ENCODE assay signal across 16 cellular contexts in the genomic region with DNA sequence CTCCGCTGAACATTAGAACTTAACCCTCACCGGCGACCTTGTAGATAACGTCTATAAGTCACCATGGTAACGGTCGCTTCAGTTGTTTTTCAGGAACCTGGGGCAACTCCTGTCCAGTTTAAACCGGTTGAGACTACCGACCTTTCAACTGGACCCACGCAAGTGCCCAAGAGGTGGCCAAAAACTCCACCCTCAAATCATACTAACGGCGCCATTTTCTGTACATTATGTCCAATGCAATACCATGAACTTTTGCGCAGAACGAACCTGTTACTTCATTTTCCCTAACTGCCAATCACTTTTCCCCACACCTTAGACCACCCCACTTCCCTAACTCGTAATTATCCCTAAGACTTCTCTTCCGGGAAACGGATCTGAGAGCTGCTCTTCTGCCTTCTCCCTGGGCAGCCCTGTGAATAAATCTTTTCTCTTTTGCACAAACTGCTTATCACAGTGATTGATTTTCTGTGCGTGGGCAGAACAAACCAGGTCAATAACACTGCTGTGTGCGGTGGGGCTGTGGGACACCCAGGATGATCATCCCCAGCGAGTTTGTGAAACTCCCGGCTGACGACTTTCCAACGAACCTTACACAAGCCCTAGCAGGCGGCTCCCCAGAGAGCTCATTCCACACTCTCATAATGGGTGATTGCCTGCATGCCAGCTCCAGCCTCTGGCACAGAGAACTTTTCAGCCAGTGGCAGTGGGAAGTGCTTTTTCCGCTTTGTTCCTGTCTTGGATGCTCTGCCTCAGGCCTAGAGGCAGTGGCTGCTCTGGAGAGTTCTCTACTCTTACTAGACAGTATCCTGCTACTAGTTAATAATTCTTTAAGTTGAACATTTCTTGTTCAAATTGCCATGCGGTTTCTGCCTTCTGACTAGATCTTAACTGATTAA. TPM values are rescaled to one million over a fixed set of nuclear protein-coding genes. Genes with fewer than 3 reads are reported as not detected.
DNase-seq lines count a peak whose midpoint lies in the region; ATAC-seq, FAIRE-seq and TF ChIP-seq lines count a peak whose summit lies in the region.
"Had no signal": no experiment of that assay in that cellular context is flagged by ENCODE, and none has a peak within 500 bp of the region (broad histone marks: within the 10 kb centered on the region; RNA-seq: fewer than 3 reads in every experiment).

No MANE protein-coding gene starts in this region.

- H3K4me3 ChIP-seq in AG10803 (ENCODE audit: low read length) (no peak overlapping the region), HUES6 (ENCODE audit: low read depth, low read length) (peak overlapping the region; percentile 47), HepG2 (replicated peaks in 1 of 3; ENCODE audit: insufficient read depth in 1 of 3, low read depth in 2 of 3, low read length in 3 of 3) (peak overlapping the region; percentile 44 to 64 (median 54))

- no peaks in the 10 kb centered on the region for H3K79me2 ChIP-seq in HepG2 (ENCODE audit: insufficient read depth, low read length)

- H3K36me3 ChIP-seq in HUES6 (ENCODE audit: control insufficient read depth, insufficient read depth, low read length), result no peaks in the 10 kb centered on the region
- H3K36me3 ChIP-seq in HepG2 (replicated peaks in 1 of 2; ENCODE audit: control insufficient read depth in 1 of 2, insufficient read depth in 2 of 2, low read length in 2 of 2), result no peaks in the 10 kb centered on the region

- TF ChIP-seq EP300 in HepG2 (IDR thresholded peaks at IDR 0.05; ENCODE audit: low read depth in 2 of 2, low read length in 2 of 2) (no peak), HepG2 (CRISPR knock-in tag; IDR thresholded peaks at IDR 0.05; ENCODE audit: borderline replicate concordance) (no peak)

- in situ Hi-C loops in HepG2 (cut with HindIII; ENCODE audit: extremely low pct_ligation_motif_present, low pct_unique_long_range_greater_than_20kb), result no loop called here

- peaks cover 0 to under 1% (median 0%) of the 10 kb centered on the region in 5 experiments for H3K9me3 Mint-ChIP-seq in brain
- H3K9me3 Mint-ChIP-seq: activated CD8-positive, alpha-beta T cell treated with anti-CD3 and anti-CD28 coated beads for 36 hours; activated naive CD4-positive, alpha-beta T cell treated with anti-CD3 and anti-CD28 coated beads, Interleukin-2, amount 50 U/mL, for 72 hours had no signal

- H3K4me2 ChIP-seq in HepG2 (ENCODE audit: low read depth, low read length), result peak overlapping the region; percentile 90

- TF ChIP-seq CTCF in AG10803 (conservative IDR thresholded peaks at IDR 0.05; ENCODE audit: low read length) (no peak), brain (conservative IDR thresholded peaks at IDR 0.05) (no peak), HepG2 (CRISPR knock-in tag; IDR thresholded peaks at IDR 0.05) (no peak)

- H2AFZ ChIP-seq in HepG2 (ENCODE audit: low read length), result peak overlapping the region; percentile 9

- H3K9me3 ChIP-seq in HUES6 (ENCODE audit: control insufficient read depth, insufficient read depth, low read depth, low read length), result no peaks in the 10 kb centered on the region
- no peaks in the 10 kb centered on the region for H3K9me3 ChIP-seq in HepG2 (ENCODE audit: low read length)

- no peak overlapping the region for H3K27ac ChIP-seq in HUES6 (ENCODE audit: low read depth, low read length)
- peak overlapping the region; percentile 56 for H3K27ac ChIP-seq in HepG2 (ENCODE audit: extremely low read length, insufficient read depth, low read length)
- H3K27ac ChIP-seq: C4-2B had no signal

- POLR2A ChIA-PET in HepG2 (lab: Yijun Ruan, JAX), result interaction anchor here (1.0 to 1.4 kb wide), 4 partner anchors 12 to 218 kb away, joined by 3 to 5 read pairs (median 4); partner anchors contain the start of gene ZSCAN31

- peaks cover 28% of the 10 kb centered on the region for H3K27me3 Mint-ChIP-seq in brain

- CTCF ChIA-PET in HepG2 (lab: Yijun Ruan, JAX; ENCODE audit: low intra/inter-chr PET ratio, low total read pairs), result no interaction called here

- TF ChIP-seq POLR2A in HepG2 (IDR thresholded peaks at IDR 0.05; ENCODE audit: insufficient read depth in 1 of 2, low read depth in 2 of 2, low read length in 2 of 2), result no peak; a peak in 1 of 4 replicates

- no peaks in the 10 kb centered on the region for H3K36me3 Mint-ChIP-seq in brain
- H3K36me3 Mint-ChIP-seq: naive B cell had no signal

- H3K9ac ChIP-seq in HUES6 (ENCODE audit: low read length) (no peak overlapping the region), HepG2 (ENCODE audit: insufficient read depth, low read depth, low read length) (peak overlapping the region; percentile 40)

- H3K27ac Mint-ChIP-seq in brain, result peak overlapping the region in 2 of 5 experiments; percentile 9 to 72
- H3K27ac Mint-ChIP-seq: activated CD8-positive, alpha-beta T cell treated with anti-CD3 and anti-CD28 coated beads for 36 hours; activated naive CD4-positive, alpha-beta T cell treated with anti-CD3 and anti-CD28 coated beads, Interleukin-2, amount 50 U/mL, for 72 hours; naive B cell had no signal

- peak; percentile 72 for FAIRE-seq in HepG2 (lab: Jason Lieb, UNC)

- peaks cover 20% of the 10 kb centered on the region for H3K4me1 Mint-ChIP-seq in brain
- H3K4me1 Mint-ChIP-seq: naive B cell had no signal

- no peak for TF ChIP-seq RAD21 in HepG2 (CRISPR knock-in tag; IDR thresholded peaks at IDR 0.05)

- H3K4me1 ChIP-seq in HUES6 (ENCODE audit: control insufficient read depth, insufficient read depth, low read length) (peaks cover 13% of the 10 kb centered on the region), HepG2 (ENCODE audit: insufficient read depth, low read length) (peaks cover 39% of the 10 kb centered on the region)

- intact Hi-C loops in HepG2 (cut with micrococcal nuclease; ENCODE audit: unreplicated experiment), result no loop called here

- H3K27me3 ChIP-seq in HUES6 (ENCODE audit: control insufficient read depth, insufficient read depth, low read length) (peaks cover 48% of the 10 kb centered on the region), HepG2 (ENCODE audit: control insufficient read depth in 1 of 2, insufficient read depth in 2 of 2, low read length in 2 of 2) (no peaks in the 10 kb centered on the region; a peak in 2 of 5 replicates)

- BruUV-seq in HepG2 (replicated peaks; lab: Mats Ljungman, UMichigan), result no TSS peak

- DNase-seq in AG10803 (ENCODE audit: low read depth), result peak; percentile 6
- DNase-seq in HepG2 (ENCODE audit: low spot score), result peak; percentile 77
- DNase-seq in middle frontal gyrus (ENCODE audit: extremely low spot score, low spot score), result no peak
- no peak for DNase-seq in stimulated activated CD4-positive, alpha-beta T cell treated with anti-CD3 and anti-CD28 coated beads, Interleukin-4, amount 100 ng/mL, for 24 hours
- DNase-seq: activated CD8-positive, alpha-beta T cell treated with anti-CD3 and anti-CD28 coated beads for 36 hours; Karpas-422; naive B cell; NCI-H510A treated with DMSO at 0.1 percent for 48 hours; stimulated activated CD4-positive, alpha-beta T cell treated with anti-CD3 and anti-CD28 coated beads, Interleukin-2, amount 100 ng/mL, for 24 hours had no signal

- H3K4me3 Mint-ChIP-seq in brain, result peak overlapping the region; percentile 46 to 75 (median 54)
- H3K4me3 Mint-ChIP-seq: activated CD8-positive, alpha-beta T cell treated with anti-CD3 and anti-CD28 coated beads for 36 hours had no signal

- ATAC-seq in HepG2 (peak; percentile 86), HG02623 (IDR thresholded peaks at IDR 0.05; ENCODE audit: unreplicated experiment) (no peak), SK-N-SH treated with all-trans-retinoic acid at 6 μM for 48 hours (no peak)
- ATAC-seq: activated CD8-positive, alpha-beta T cell treated with anti-CD3 and anti-CD28 coated beads for 36 hours; activated naive CD4-positive, alpha-beta T cell treated with anti-CD3 and anti-CD28 coated beads, Interleukin-2, amount 50 U/mL, for 72 hours; HCT116 had no signal

- H4K20me1 ChIP-seq in HepG2 (ENCODE audit: insufficient read depth, low read length), result no peaks in the 10 kb centered on the region

- WGBS in HepG2 (ENCODE audit: low lambda C conversion rate), result 27% methylated on average over 25 of the region's 25 CpGs

RNA-seq across cellular contexts. Expression of gene GPX5, which starts 28.6 kb away (rescaled TPM):
- polyA plus RNA-seq in brain (ENCODE audit: insufficient read depth, low read depth, low replicate concordance) (not detected), HepG2 (2011; rRNA removed) (not detected in 2 replicates)
- total RNA-seq in HepG2 (2016; rRNA removed; fragmentation: Illumina TruSeq; extraction: Trizol), result not detected in 2 replicates
- not detected in 2 replicates for total RNA-seq in HepG2 (2016; cell fraction: cytosol; rRNA removed; fragmentation: Illumina TruSeq; extraction: Trizol; ENCODE audit: low read depth)
- total RNA-seq in HepG2 (2016; cell fraction: insoluble cytoplasmic fraction; rRNA removed; fragmentation: Illumina TruSeq; extraction: Trizol), result not detected in 2 replicates
- not detected in 2 replicates for total RNA-seq in HepG2 (2016; cell fraction: membrane; rRNA removed; fragmentation: Illumina TruSeq; extraction: Trizol)
- not detected in 2 replicates for total RNA-seq in HepG2 (2016; cell fraction: nucleus; rRNA removed; fragmentation: Illumina TruSeq; extraction: Trizol)
- not detected in 2 replicates for polyA plus RNA-seq in HepG2 (2011; cell fraction: cytosol; rRNA removed)
- not detected in 2 replicates for polyA plus RNA-seq in HepG2 (2011; cell fraction: nucleus; rRNA removed)
- polyA plus RNA-seq in HepG2 (2012), result not detected in 2 replicates
- not detected in 2 replicates for polyA plus RNA-seq in HepG2 (2016; cell fraction: cytosol; fragmentation: Illumina TruSeq; extraction: Trizol; ENCODE audit: low read depth)
- not detected in 2 replicates for polyA plus RNA-seq in HepG2 (2016; cell fraction: insoluble cytoplasmic fraction; fragmentation: Illumina TruSeq; extraction: Trizol; ENCODE audit: low read depth)
- polyA plus RNA-seq in HepG2 (2016; cell fraction: membrane; fragmentation: Illumina TruSeq; extraction: Trizol; ENCODE audit: low read depth), result not detected in 2 replicates
- not detected in 2 replicates for polyA plus RNA-seq in HepG2 (2016; cell fraction: nucleus; fragmentation: Illumina TruSeq; extraction: Trizol; ENCODE audit: insufficient read depth, low read depth)
- polyA minus RNA-seq in HepG2 (2011; rRNA and poly(A)+ RNA removed; ENCODE audit: low replicate concordance), result not detected in 2 replicates
- polyA minus RNA-seq in HepG2 (2011; cell fraction: cytosol; rRNA and poly(A)+ RNA removed), result not detected in 2 replicates
- polyA minus RNA-seq in HepG2 (2011; cell fraction: nucleus; rRNA and poly(A)+ RNA removed), result not detected in 2 replicates
- total RNA-seq: activated CD8-positive, alpha-beta T cell treated with anti-CD3 and anti-CD28 coated beads for 36 hours; activated naive CD4-positive, alpha-beta T cell treated with anti-CD3 and anti-CD28 coated beads, Interleukin-2, amount 50 U/mL, for 72 hours had no signal

RNA-seq across cellular contexts. Expression of gene GPX6, which starts 38.6 kb away (rescaled TPM):
- not detected for polyA plus RNA-seq in brain (ENCODE audit: insufficient read depth, low read depth, low replicate concordance)
- not detected in 2 replicates for total RNA-seq in HepG2 (2016; rRNA removed; fragmentation: Illumina TruSeq; extraction: Trizol)
- not detected in 2 replicates for total RNA-seq in HepG2 (2016; cell fraction: cytosol; rRNA removed; fragmentation: Illumina TruSeq; extraction: Trizol; ENCODE audit: low read depth)
- not detected in 2 replicates for total RNA-seq in HepG2 (2016; cell fraction: insoluble cytoplasmic fraction; rRNA removed; fragmentation: Illumina TruSeq; extraction: Trizol)
- not detected in 2 replicates for total RNA-seq in HepG2 (2016; cell fraction: membrane; rRNA removed; fragmentation: Illumina TruSeq; extraction: Trizol)
- not detected in 2 replicates for total RNA-seq in HepG2 (2016; cell fraction: nucleus; rRNA removed; fragmentation: Illumina TruSeq; extraction: Trizol)
- not detected in 2 replicates for polyA plus RNA-seq in HepG2 (2011; rRNA removed)
- polyA plus RNA-seq in HepG2 (2011; cell fraction: cytosol; rRNA removed), result not detected in 2 replicates
- polyA plus RNA-seq in HepG2 (2011; cell fraction: nucleus; rRNA removed), result not detected in 2 replicates
- not detected in 2 replicates for polyA plus RNA-seq in HepG2 (2012)
- not detected in 2 replicates for polyA plus RNA-seq in HepG2 (2016; cell fraction: cytosol; fragmentation: Illumina TruSeq; extraction: Trizol; ENCODE audit: low read depth)
- not detected in 2 replicates for polyA plus RNA-seq in HepG2 (2016; cell fraction: insoluble cytoplasmic fraction; fragmentation: Illumina TruSeq; extraction: Trizol; ENCODE audit: low read depth)
- not detected in 2 replicates for polyA plus RNA-seq in HepG2 (2016; cell fraction: membrane; fragmentation: Illumina TruSeq; extraction: Trizol; ENCODE audit: low read depth)
- polyA plus RNA-seq in HepG2 (2016; cell fraction: nucleus; fragmentation: Illumina TruSeq; extraction: Trizol; ENCODE audit: insufficient read depth, low read depth), result not detected in 2 replicates
- polyA minus RNA-seq in HepG2 (2011; rRNA and poly(A)+ RNA removed; ENCODE audit: low replicate concordance), result not detected in 2 replicates
- polyA minus RNA-seq in HepG2 (2011; cell fraction: cytosol; rRNA and poly(A)+ RNA removed), result not detected in 2 replicates
- polyA minus RNA-seq in HepG2 (2011; cell fraction: nucleus; rRNA and poly(A)+ RNA removed), result not detected in 2 replicates
- total RNA-seq: activated CD8-positive, alpha-beta T cell treated with anti-CD3 and anti-CD28 coated beads for 36 hours; activated naive CD4-positive, alpha-beta T cell treated with anti-CD3 and anti-CD28 coated beads, Interleukin-2, amount 50 U/mL, for 72 hours had no signal

Comparison
In these comparisons a context has a peak if more than half of its experiments do, and no peak if none do; other contexts are left out.
1. DNase-seq: peak in AG10803 (single experiment) and HepG2 (single experiment); none in middle frontal gyrus (single experiment) and stimulated activated CD4-positive, alpha-beta T cell treated with anti-CD3 and anti-CD28 coated beads, Interleukin-4, amount 100 ng/mL, for 24 hours (single experiment).